8 cellular contexts compared by ENCODE assay signal in the genomic region with DNA sequence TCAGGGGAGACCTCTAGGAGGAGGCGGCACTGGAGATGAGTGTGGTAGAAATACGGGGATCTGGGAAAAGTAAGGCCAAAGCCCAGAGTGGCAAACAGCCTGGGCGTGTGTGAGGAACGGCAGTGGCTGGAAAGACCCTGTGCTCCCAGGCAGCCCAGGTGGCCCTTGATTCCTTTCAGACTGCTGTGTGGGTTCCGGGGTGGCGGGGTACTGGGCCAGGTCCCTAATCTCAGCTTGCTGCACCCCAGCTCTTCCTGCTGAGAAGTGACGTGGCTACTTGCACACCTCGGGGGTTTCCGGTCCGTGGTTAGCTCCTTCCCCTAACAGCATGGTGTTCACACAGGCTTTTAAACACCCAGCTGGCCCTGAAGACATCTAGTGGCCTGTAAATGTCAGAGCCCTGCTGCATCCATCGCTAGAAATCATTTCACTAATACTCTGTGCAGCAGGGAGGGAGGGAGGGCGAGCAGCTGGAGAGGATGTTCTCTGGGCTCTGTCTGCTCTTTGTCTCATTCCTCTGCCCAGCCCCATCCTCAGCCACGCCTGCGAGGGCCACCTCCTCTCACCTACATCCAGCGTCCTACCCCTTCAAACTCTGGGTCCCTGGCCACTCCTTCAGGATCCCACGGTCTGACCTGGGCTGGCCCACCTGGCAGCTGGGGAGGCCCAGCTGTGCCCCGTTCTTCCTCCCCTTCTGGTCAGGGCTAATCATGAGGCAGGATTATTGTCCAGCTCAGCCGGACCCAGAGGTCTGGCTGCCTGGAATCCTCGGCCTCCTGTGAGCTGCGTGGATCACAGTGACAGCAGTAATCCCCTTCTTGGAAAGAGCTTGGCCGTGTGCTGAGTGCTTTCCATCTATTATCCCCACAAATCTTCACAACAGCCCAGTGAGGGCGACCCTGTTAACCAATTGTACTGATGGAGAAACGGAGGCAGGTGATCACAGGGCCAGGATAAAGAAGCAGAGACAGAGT. TPM values are rescaled to one million over a fixed set of nuclear protein-coding genes. Genes with fewer than 3 reads are reported as not detected.
DNase-seq lines count a peak whose midpoint lies in the region; ATAC-seq and TF ChIP-seq lines count a peak whose summit lies in the region.

No MANE protein-coding gene starts in this region.

- H3K9me3 Mint-ChIP-seq in T-cell (no peaks in the 10 kb centered on the region), GM23338 (no peaks in the 10 kb centered on the region)
- H3K9me3 Mint-ChIP-seq in activated naive CD4-positive, alpha-beta T cell treated with anti-CD3 and anti-CD28 coated beads, Interleukin-2, amount 50 U/mL, for 72 hours, result no peaks in the 10 kb centered on the region

- H3K27ac Mint-ChIP-seq in T-cell (peak overlapping the region; percentile 99), GM23338 (no peak overlapping the region)
- H3K27ac Mint-ChIP-seq in activated naive CD4-positive, alpha-beta T cell treated with anti-CD3 and anti-CD28 coated beads, Interleukin-2, amount 50 U/mL, for 72 hours, result peak overlapping the region; percentile 95 to 100

- POLR2A ChIA-PET in T-cell (lab: Charles Lee), result interaction anchor here (0.5 to 2.4 kb wide), 8 partner anchors 13 to 122 kb away, joined by 3 to 12 read pairs (median 4); no protein-coding TSS in a partner anchor

- no peak overlapping the region for H3K27ac ChIP-seq in GM23338 (ENCODE audit: low read depth)

- H3K36me3 Mint-ChIP-seq in T-cell, result peaks cover 35% of the 10 kb centered on the region
- H3K36me3 Mint-ChIP-seq in activated naive CD4-positive, alpha-beta T cell treated with anti-CD3 and anti-CD28 coated beads, Interleukin-2, amount 50 U/mL, for 72 hours, result peaks cover 25 to 64% of the 10 kb centered on the region in 2 donors
- peaks cover 55% of the 10 kb centered on the region for H3K36me3 Mint-ChIP-seq in GM23338 (ENCODE audit: low read depth)

- peaks cover 5% of the 10 kb centered on the region for H4K20me1 ChIP-seq in GM23338 (replicated peaks; ENCODE audit: insufficient read depth)

- no peaks in the 10 kb centered on the region for H3K27me3 ChIP-seq in GM23338 (ENCODE audit: insufficient read depth)

- no peaks in the 10 kb centered on the region for H3K4me1 ChIP-seq in GM23338 (ENCODE audit: insufficient read depth)

- CTCF ChIA-PET in T-cell (lab: Charles Lee), result interaction anchor here (0.5 to 4.0 kb wide), 40 partner anchors 9 to 1413 kb away, joined by 3 to 92 read pairs (median 4); a partner anchor contains a TSS

- H3K4me3 ChIP-seq in GM23338, result no peak overlapping the region

- H3K36me3 ChIP-seq in GM23338 (ENCODE audit: insufficient read depth), result 0 out of 2 replicates have a peak, but pooled peaks cover 6% of the 10 kb centered on the region

- H3K4me1 Mint-ChIP-seq in T-cell (peaks cover 75 to 76% (median 75%) of the 10 kb centered on the region in 3 donors), GM23338 (peaks cover 11% of the 10 kb centered on the region)

- no peak overlapping the region for H2AFZ ChIP-seq in GM23338

- H3K27me3 Mint-ChIP-seq in T-cell (no peaks in the 10 kb centered on the region), GM23338 (ENCODE audit: insufficient read depth, low read depth, poor library complexity) (peaks cover 6% of the 10 kb centered on the region)

- H3K4me3 Mint-ChIP-seq in T-cell, result peak overlapping the region; percentile 63 to 76 (median 72)
- H3K4me3 Mint-ChIP-seq in GM23338, result no peak overlapping the region; the same call in 2 of the 3 replicates

- H3K79me2 ChIP-seq in GM23338 (replicated peaks; ENCODE audit: insufficient read depth), result peaks cover 4% of the 10 kb centered on the region; the same call in 1 of the 2 replicates

- no peaks in the 10 kb centered on the region for H3K9me2 ChIP-seq in GM23338 (ENCODE audit: insufficient read depth)

- H3K4me2 ChIP-seq in GM23338, result no peak overlapping the region

- ATAC-seq in GM18502 (IDR thresholded peaks at IDR 0.05; ENCODE audit: poor library complexity, unreplicated experiment) (peak; percentile 84), HG02763 (IDR thresholded peaks at IDR 0.05; ENCODE audit: unreplicated experiment) (peak; percentile 77), T-cell (replicated peaks in 1 of 4) (peak; percentile 96 to 98 (median 96)), GM23338 (no peak)
- ATAC-seq in activated naive CD4-positive, alpha-beta T cell treated with anti-CD3 and anti-CD28 coated beads, Interleukin-2, amount 50 U/mL, for 72 hours, result peak; percentile 95 to 97

- TF ChIP-seq CTCF in GM23338 (conservative IDR thresholded peaks at IDR 0.05; ENCODE audit: low read depth in 2 of 2), result no peak

- DNase-seq in T-cell (peak; percentile 61 to 97 (median 93)), Ammon's horn (ENCODE audit: low spot score) (no peak), GM23338 (ENCODE audit: low spot score) (no peak), DMS79 (lab: John Stamatoyannopoulos, UW) (no peak)
- peak; percentile 67 to 82 for DNase-seq in activated naive CD4-positive, alpha-beta T cell treated with anti-CD3 and anti-CD28 coated beads, Interleukin-2, amount 50 U/mL, for 72 hours (ENCODE audit: low spot score in 2 of 2)
- DNase-seq in stimulated activated CD4-positive, alpha-beta T cell treated with anti-CD3 and anti-CD28 coated beads, Interleukin-12 subunit alpha, Interleukin-12 subunit beta, amount 100 ng/mL, for 4 hours, result peak; percentile 71

- H3F3A ChIP-seq in GM23338 (replicated peaks; ENCODE audit: low read depth), result 0 out of 2 replicates have a peak, but pooled peaks cover 4% of the 10 kb centered on the region

TF ChIP-seq in GM23338, 12 proteins besides CTCF, POLR2A, EP300 and RAD21:
- TF ChIP-seq JUNB (IDR thresholded peaks at IDR 0.05; ENCODE audit: unreplicated experiment), result no peak
- TF ChIP-seq EZH2 (IDR thresholded peaks at IDR 0.05; ENCODE audit: low read depth, unreplicated experiment), result no peak
- no peak for TF ChIP-seq EZH2phosphoT487 (IDR thresholded peaks at IDR 0.05; ENCODE audit: unreplicated experiment)
- TF ChIP-seq, protein P1, sequence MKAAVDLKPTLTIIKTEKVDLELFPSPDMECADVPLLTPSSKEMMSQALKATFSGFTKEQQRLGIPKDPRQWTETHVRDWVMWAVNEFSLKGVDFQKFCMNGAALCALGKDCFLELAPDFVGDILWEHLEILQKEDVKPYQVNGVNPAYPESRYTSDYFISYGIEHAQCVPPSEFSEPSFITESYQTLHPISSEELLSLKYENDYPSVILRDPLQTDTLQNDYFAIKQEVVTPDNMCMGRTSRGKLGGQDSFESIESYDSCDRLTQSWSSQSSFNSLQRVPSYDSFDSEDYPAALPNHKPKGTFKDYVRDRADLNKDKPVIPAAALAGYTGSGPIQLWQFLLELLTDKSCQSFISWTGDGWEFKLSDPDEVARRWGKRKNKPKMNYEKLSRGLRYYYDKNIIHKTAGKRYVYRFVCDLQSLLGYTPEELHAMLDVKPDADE (IDR thresholded peaks at IDR 0.05), result no peak

RNA-seq across cellular contexts. Expression of a gene that starts 7.2 kb away (rescaled TPM):
- total RNA-seq in T-cell, result 10 to 100 TPM; 41.1 to 59.9 (median 50.6) TPM
- total RNA-seq in activated naive CD4-positive, alpha-beta T cell treated with anti-CD3 and anti-CD28 coated beads, Interleukin-2, amount 50 U/mL, for 72 hours, result 10 to 100 TPM; 37.8 to 59.5 TPM
- 15.5 and 26.8 TPM in 2 replicates for total RNA-seq in GM23338 (2014; rRNA removed; shearing (Covaris generic))
- 5.6 and 6.3 TPM in 2 replicates for polyA plus RNA-seq in GM23338 (2016; fragmentation: Nextera tagmentation; extraction: Ambion mirVana)

RNA-seq across cellular contexts. Expression of a gene that starts 29.2 kb away (rescaled TPM):
- total RNA-seq in T-cell, result 1 to 10 TPM in 4 of 5 donors, under 1 TPM in 1; 0.28 to 1.7 (median 1.6) TPM
- total RNA-seq in activated naive CD4-positive, alpha-beta T cell treated with anti-CD3 and anti-CD28 coated beads, Interleukin-2, amount 50 U/mL, for 72 hours, result 1 to 10 TPM; 1.1 to 2.3 TPM
- 2.6 and 4.1 TPM in 2 replicates for total RNA-seq in GM23338 (2014; rRNA removed; shearing (Covaris generic))
- polyA plus RNA-seq in GM23338 (2016; fragmentation: Nextera tagmentation; extraction: Ambion mirVana), result 1.8 and 3.6 TPM in 2 replicates

RNA-seq across cellular contexts. Expression of a gene that starts 46.0 kb away (rescaled TPM):
- total RNA-seq in T-cell, result 10 to 100 TPM; 10.3 to 24.0 (median 20.3) TPM
- total RNA-seq in activated naive CD4-positive, alpha-beta T cell treated with anti-CD3 and anti-CD28 coated beads, Interleukin-2, amount 50 U/mL, for 72 hours, result 10 to 100 TPM; 15.9 to 21.0 TPM
- 11.7 and 12.6 TPM in 2 replicates for total RNA-seq in GM23338 (2014; rRNA removed; shearing (Covaris generic))
- polyA plus RNA-seq in GM23338 (2016; fragmentation: Nextera tagmentation; extraction: Ambion mirVana), result 3.8 and 4.5 TPM in 2 replicates

RNA-seq across cellular contexts. Expression of a gene that starts 56.4 kb away (rescaled TPM):
- total RNA-seq in T-cell, result 10 to 100 TPM; 30.8 to 35.7 (median 32.7) TPM
- total RNA-seq in activated naive CD4-positive, alpha-beta T cell treated with anti-CD3 and anti-CD28 coated beads, Interleukin-2, amount 50 U/mL, for 72 hours, result 10 to 100 TPM; 29.5 to 56.1 TPM
- total RNA-seq in GM23338 (2014; rRNA removed; shearing (Covaris generic)), result 10.1 and 13.8 TPM in 2 replicates
- 18.2 and 19.4 TPM in 2 replicates for polyA plus RNA-seq in GM23338 (2016; fragmentation: Nextera tagmentation; extraction: Ambion mirVana)

Comparison
In these comparisons a context has a peak if more than half of its experiments do, and no peak if none do; other contexts are left out.
1. DNase-seq: peak in T-cell (34 of 34), activated naive CD4-positive, alpha-beta T cell treated with anti-CD3 and anti-CD28 coated beads, Interleukin-2, amount 50 U/mL, for 72 hours (2 of 2) and stimulated activated CD4-positive, alpha-beta T cell treated with anti-CD3 and anti-CD28 coated beads, Interleukin-12 subunit alpha, Interleukin-12 subunit beta, amount 100 ng/mL, for 4 hours (single experiment); none in Ammon's horn (single experiment), GM23338 (single experiment) and DMS79 (single experiment).